ENCODE assay signal across 20 cellular contexts in genomic region chr6:107727096-107727757, GRCh38.
DNase-seq lines count a peak whose midpoint lies in the region; ATAC-seq and TF ChIP-seq lines count a peak whose summit lies in the region.
"Had no signal": no experiment of that assay in that cellular context is flagged by ENCODE, and none has a peak within 500 bp of the region (broad histone marks: within the 10 kb centered on the region; RNA-seq: fewer than 3 reads in every experiment).

No MANE protein-coding gene starts in this region.

- H3K9me3 Mint-ChIP-seq in CD4-positive, alpha-beta T cell = no peaks in the 10 kb centered on the region
- peaks cover 1% of the 10 kb centered on the region for H3K9me3 Mint-ChIP-seq in memory B cell

- no peaks in the 10 kb centered on the region for H3K27me3 ChIP-seq in CD4-positive, alpha-beta T cell (ENCODE audit: control insufficient read depth, insufficient read depth, low read length)
- H3K27me3 ChIP-seq: body of pancreas had no signal

- peaks cover 78% of the 10 kb centered on the region for H3K36me3 Mint-ChIP-seq in CD4-positive, alpha-beta T cell (ENCODE audit: low read depth)
- H3K36me3 Mint-ChIP-seq in memory B cell = peaks cover 8% of the 10 kb centered on the region

- H3K4me3 Mint-ChIP-seq in CD4-positive, alpha-beta T cell = peak overlapping the region; percentile 75
- no peak overlapping the region for H3K4me3 Mint-ChIP-seq in memory B cell

- DNase-seq in DMS79 treated with DMSO at 0.1 percent for 48 hours (lab: John Stamatoyannopoulos, UW) (peak; percentile 47), DMS79 (lab: John Stamatoyannopoulos, UW) (no peak), memory B cell (ENCODE audit: low spot score in 2 of 2) (no peak), KBM-7 (no peak)
- no peak for DNase-seq in CD4-positive, alpha-beta T cell
- DNase-seq: activated CD4-positive, alpha-beta T cell treated with anti-CD3 and anti-CD28 coated beads, Interleukin-2, amount 50 U/mL, for 1 hour; erythroblast; heart left ventricle; left colon; NCI-H1694; NCI-H2171; NCI-H524; NK-92 treated with Interleukin-12 subunit alpha and Interleukin-12 subunit beta, amount 100 ng/mL, for 24 hours had no signal

- peak overlapping the region; percentile 93 for H3K27ac Mint-ChIP-seq in CD4-positive, alpha-beta T cell
- H3K27ac Mint-ChIP-seq in memory B cell = peak overlapping the region; percentile 35

- POLR2A ChIA-PET in CD4-positive, alpha-beta T cell (lab: Charles Lee) = interaction anchor here (0.7 to 9.8 kb wide), 11 partner anchors 10 to 662 kb away, joined by 3 to 138 read pairs (median 4); partner anchors contain the start of gene SCML4

- CTCF ChIA-PET in CD4-positive, alpha-beta T cell (lab: Charles Lee) = interaction anchor here (0.6 to 7.2 kb wide), 10 partner anchors 9 to 121 kb away, joined by 3 to 84 read pairs (median 6); no protein-coding TSS in a partner anchor

- H3K27ac ChIP-seq in CD4-positive, alpha-beta T cell (ENCODE audit: low read depth, low read length) = no peak overlapping the region
- peak overlapping the region; percentile 66 for H3K27ac ChIP-seq in VCaP
- H3K27ac ChIP-seq: body of pancreas, heart left ventricle, suprapubic skin had no signal

- intact Hi-C loops in CD4-positive, alpha-beta T cell (cut with DNase I, micrococcal nuclease) = no loop called here

- H3K4me1 Mint-ChIP-seq in CD4-positive, alpha-beta T cell (ENCODE audit: low read depth) = peaks cover 90% of the 10 kb centered on the region
- H3K4me1 Mint-ChIP-seq in memory B cell = peaks cover 21% of the 10 kb centered on the region

- H3K27me3 Mint-ChIP-seq in CD4-positive, alpha-beta T cell = no peaks in the 10 kb centered on the region
- H3K27me3 Mint-ChIP-seq in memory B cell = no peaks in the 10 kb centered on the region

- no peaks in the 10 kb centered on the region for H3K9me3 ChIP-seq in CD4-positive, alpha-beta T cell (ENCODE audit: control insufficient read depth, low read length)
- H3K9me3 ChIP-seq: body of pancreas, HAP-1, heart left ventricle, suprapubic skin had no signal

- TF ChIP-seq CTCF in CD4-positive, alpha-beta T cell (IDR thresholded peaks at IDR 0.05) = no peak
- TF ChIP-seq CTCF in VCaP (conservative IDR thresholded peaks at IDR 0.05) = no peak

- in situ Hi-C loops in KBM-7 (cut with MboI; ENCODE audit: low pct_unique_long_range_greater_than_20kb, low sequenced_read_pairs) = no loop called here

- ATAC-seq in CD4-positive, alpha-beta T cell (ENCODE audit: poor library complexity) = no peak
- no peak for ATAC-seq in memory B cell (ENCODE audit: low read depth)
- ATAC-seq in GM18861 (IDR thresholded peaks at IDR 0.05; ENCODE audit: unreplicated experiment) = no peak
- ATAC-seq in SK-N-SH treated with all-trans-retinoic acid at 6 μM for 48 hours = no peak
- ATAC-seq: heart left ventricle, Panc1 had no signal

TF ChIP-seq in SK-N-SH treated with all-trans-retinoic acid at 6 μM for 48 hours, 23 proteins besides CTCF, POLR2A, EP300 and RAD21:
- TF ChIP-seq ZC3H10 (CRISPR knock-in tag; IDR thresholded peaks at IDR 0.05) (no peak), CSRNP3 (CRISPR knock-in tag; IDR thresholded peaks at IDR 0.05) (no peak), ZNF8 (CRISPR knock-in tag; IDR thresholded peaks at IDR 0.05) (no peak), RARB (CRISPR knock-in tag; IDR thresholded peaks at IDR 0.05) (no peak), BACH2 (CRISPR knock-in tag; IDR thresholded peaks at IDR 0.05; ENCODE audit: borderline replicate concordance) (no peak), ARNTL (CRISPR knock-in tag; IDR thresholded peaks at IDR 0.05; ENCODE audit: borderline replicate concordance, low read depth) (no peak), PPARA (CRISPR knock-in tag; IDR thresholded peaks at IDR 0.05; ENCODE audit: borderline replicate concordance) (no peak), TCF4 (CRISPR knock-in tag; IDR thresholded peaks at IDR 0.05; ENCODE audit: borderline replicate concordance) (no peak), ESRRG (CRISPR knock-in tag; IDR thresholded peaks at IDR 0.05) (no peak), OSR1 (CRISPR knock-in tag; IDR thresholded peaks at IDR 0.05) (no peak), ZFP3 (CRISPR knock-in tag; IDR thresholded peaks at IDR 0.05) (no peak), CSDC2 (CRISPR knock-in tag; IDR thresholded peaks at IDR 0.05) (no peak), ZNF70 (CRISPR knock-in tag; IDR thresholded peaks at IDR 0.05) (no peak), ZNF565 (CRISPR knock-in tag; conservative IDR thresholded peaks at IDR 0.05; ENCODE audit: low read depth) (no peak), ZFP30 (CRISPR knock-in tag; IDR thresholded peaks at IDR 0.05) (no peak), GLIS3 (CRISPR knock-in tag; IDR thresholded peaks at IDR 0.05) (no peak)
- TF ChIP-seq, protein P1, sequence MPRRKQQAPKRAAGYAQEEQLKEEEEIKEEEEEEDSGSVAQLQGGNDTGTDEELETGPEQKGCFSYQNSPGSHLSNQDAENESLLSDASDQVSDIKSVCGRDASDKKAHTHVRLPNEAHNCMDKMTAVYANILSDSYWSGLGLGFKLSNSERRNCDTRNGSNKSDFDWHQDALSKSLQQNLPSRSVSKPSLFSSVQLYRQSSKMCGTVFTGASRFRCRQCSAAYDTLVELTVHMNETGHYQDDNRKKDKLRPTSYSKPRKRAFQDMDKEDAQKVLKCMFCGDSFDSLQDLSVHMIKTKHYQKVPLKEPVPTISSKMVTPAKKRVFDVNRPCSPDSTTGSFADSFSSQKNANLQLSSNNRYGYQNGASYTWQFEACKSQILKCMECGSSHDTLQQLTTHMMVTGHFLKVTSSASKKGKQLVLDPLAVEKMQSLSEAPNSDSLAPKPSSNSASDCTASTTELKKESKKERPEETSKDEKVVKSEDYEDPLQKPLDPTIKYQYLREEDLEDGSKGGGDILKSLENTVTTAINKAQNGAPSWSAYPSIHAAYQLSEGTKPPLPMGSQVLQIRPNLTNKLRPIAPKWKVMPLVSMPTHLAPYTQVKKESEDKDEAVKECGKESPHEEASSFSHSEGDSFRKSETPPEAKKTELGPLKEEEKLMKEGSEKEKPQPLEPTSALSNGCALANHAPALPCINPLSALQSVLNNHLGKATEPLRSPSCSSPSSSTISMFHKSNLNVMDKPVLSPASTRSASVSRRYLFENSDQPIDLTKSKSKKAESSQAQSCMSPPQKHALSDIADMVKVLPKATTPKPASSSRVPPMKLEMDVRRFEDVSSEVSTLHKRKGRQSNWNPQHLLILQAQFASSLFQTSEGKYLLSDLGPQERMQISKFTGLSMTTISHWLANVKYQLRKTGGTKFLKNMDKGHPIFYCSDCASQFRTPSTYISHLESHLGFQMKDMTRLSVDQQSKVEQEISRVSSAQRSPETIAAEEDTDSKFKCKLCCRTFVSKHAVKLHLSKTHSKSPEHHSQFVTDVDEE (CRISPR knock-in tag; IDR thresholded peaks at IDR 0.05) = no peak
- TF ChIP-seq, protein P2, sequence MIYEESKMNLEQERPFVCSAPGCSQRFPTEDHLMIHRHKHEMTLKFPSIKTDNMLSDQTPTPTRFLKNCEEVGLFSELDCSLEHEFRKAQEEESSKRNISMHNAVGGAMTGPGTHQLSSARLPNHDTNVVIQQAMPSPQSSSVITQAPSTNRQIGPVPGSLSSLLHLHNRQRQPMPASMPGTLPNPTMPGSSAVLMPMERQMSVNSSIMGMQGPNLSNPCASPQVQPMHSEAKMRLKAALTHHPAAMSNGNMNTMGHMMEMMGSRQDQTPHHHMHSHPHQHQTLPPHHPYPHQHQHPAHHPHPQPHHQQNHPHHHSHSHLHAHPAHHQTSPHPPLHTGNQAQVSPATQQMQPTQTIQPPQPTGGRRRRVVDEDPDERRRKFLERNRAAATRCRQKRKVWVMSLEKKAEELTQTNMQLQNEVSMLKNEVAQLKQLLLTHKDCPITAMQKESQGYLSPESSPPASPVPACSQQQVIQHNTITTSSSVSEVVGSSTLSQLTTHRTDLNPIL (CRISPR knock-in tag; IDR thresholded peaks at IDR 0.05; ENCODE audit: low read depth) = no peak
- TF ChIP-seq, protein P3, sequence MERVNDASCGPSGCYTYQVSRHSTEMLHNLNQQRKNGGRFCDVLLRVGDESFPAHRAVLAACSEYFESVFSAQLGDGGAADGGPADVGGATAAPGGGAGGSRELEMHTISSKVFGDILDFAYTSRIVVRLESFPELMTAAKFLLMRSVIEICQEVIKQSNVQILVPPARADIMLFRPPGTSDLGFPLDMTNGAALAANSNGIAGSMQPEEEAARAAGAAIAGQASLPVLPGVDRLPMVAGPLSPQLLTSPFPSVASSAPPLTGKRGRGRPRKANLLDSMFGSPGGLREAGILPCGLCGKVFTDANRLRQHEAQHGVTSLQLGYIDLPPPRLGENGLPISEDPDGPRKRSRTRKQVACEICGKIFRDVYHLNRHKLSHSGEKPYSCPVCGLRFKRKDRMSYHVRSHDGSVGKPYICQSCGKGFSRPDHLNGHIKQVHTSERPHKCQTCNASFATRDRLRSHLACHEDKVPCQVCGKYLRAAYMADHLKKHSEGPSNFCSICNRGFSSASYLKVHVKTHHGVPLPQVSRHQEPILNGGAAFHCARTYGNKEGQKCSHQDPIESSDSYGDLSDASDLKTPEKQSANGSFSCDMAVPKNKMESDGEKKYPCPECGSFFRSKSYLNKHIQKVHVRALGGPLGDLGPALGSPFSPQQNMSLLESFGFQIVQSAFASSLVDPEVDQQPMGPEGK (CRISPR knock-in tag; IDR thresholded peaks at IDR 0.05; ENCODE audit: borderline replicate concordance) = no peak
